Comparison of ENCODE assay signal across 7 cellular contexts in genomic region chr13:41652735-41653361, GRCh38.
DNase-seq lines count a peak whose midpoint lies in the region; ATAC-seq and TF ChIP-seq lines count a peak whose summit lies in the region.

No MANE protein-coding gene starts in this region.

- H3K9me2 ChIP-seq in DOHH2 (replicated peaks; ENCODE audit: control insufficient read depth, low read length) = no peaks in the 10 kb centered on the region

- H3K27ac ChIP-seq in DOHH2 (ENCODE audit: low read depth, low read length) (peak overlapping the region; percentile 32), HL-60 (replicated peaks) (no peak overlapping the region)

- ATAC-seq in GM19463 (IDR thresholded peaks at IDR 0.05; ENCODE audit: unreplicated experiment) (no peak), GM18873 (IDR thresholded peaks at IDR 0.05; ENCODE audit: low FRiP score, unreplicated experiment) (no peak)

- H3K4me2 ChIP-seq in DOHH2 (ENCODE audit: low read length) = peak overlapping the region; percentile 46

- peaks cover 19% of the 10 kb centered on the region; the same call in 1 of the 2 replicates for H3F3A ChIP-seq in DOHH2 (ENCODE audit: control insufficient read depth, insufficient read depth)

- 0 out of 2 replicates have a peak, but pooled peaks cover 3% of the 10 kb centered on the region for H3K36me3 ChIP-seq in DOHH2 (ENCODE audit: control insufficient read depth, low read length)

- peak; percentile 7 to 41 for DNase-seq in HL-60 (ENCODE audit: low read depth in 1 of 2, low spot score in 1 of 2)
- peak in 4 of 5 donors; percentile 9 to 38 (median 28) for DNase-seq in T-helper 1 cell
- peak; percentile 55 to 77 for DNase-seq in erythroblast (lab: John Stamatoyannopoulos, UW)
- DNase-seq in occipital lobe (lab: John Stamatoyannopoulos, UW) = peak; percentile 2

- H3K27me3 ChIP-seq in DOHH2 (ENCODE audit: control insufficient read depth, low read length) (no peaks in the 10 kb centered on the region), HL-60 (ENCODE audit: insufficient read depth, poor library complexity, severe bottlenecking) (no peaks in the 10 kb centered on the region)

- TF ChIP-seq POLR2A in erythroblast (IDR thresholded peaks at IDR 0.05; ENCODE audit: low read length) = no peak

- H3K4me3 ChIP-seq in DOHH2 (ENCODE audit: low read length) = no peak overlapping the region; the same call in 1 of the 2 replicates
- no peak overlapping the region for H3K4me3 ChIP-seq in HL-60 (replicated peaks; ENCODE audit: insufficient read depth, low read length)

- H3K79me2 ChIP-seq in DOHH2 (ENCODE audit: control insufficient read depth, low read length) = no peaks in the 10 kb centered on the region

- H3K4me1 ChIP-seq in DOHH2 (ENCODE audit: control insufficient read depth, low read length) = peaks cover 51% of the 10 kb centered on the region

- no peaks in the 10 kb centered on the region for H4K20me1 ChIP-seq in DOHH2 (ENCODE audit: control insufficient read depth, insufficient read depth, low read depth, low read length)

- peaks cover 3% of the 10 kb centered on the region; the same call in 1 of the 2 replicates for H3K9me3 ChIP-seq in DOHH2 (ENCODE audit: control insufficient read depth, insufficient read depth, low read length)

- TF ChIP-seq CTCF in DOHH2 (IDR thresholded peaks at IDR 0.05; ENCODE audit: low read depth, low read length, poor library complexity, severe bottlenecking) (peak; percentile 74), HL-60 (IDR thresholded peaks at IDR 0.05; ENCODE audit: insufficient read depth, low read length) (peak; percentile 23)

Comparison
In these comparisons a context has a peak if more than half of its experiments do, and no peak if none do; other contexts are left out.
1. DNase-seq: peak in every context shown above with its lines; median percentile 66 in erythroblast; 28 in T-helper 1 cell; 24 in HL-60; 2 in occipital lobe.